12 cellular contexts compared by ENCODE assay signal in the genomic region with DNA sequence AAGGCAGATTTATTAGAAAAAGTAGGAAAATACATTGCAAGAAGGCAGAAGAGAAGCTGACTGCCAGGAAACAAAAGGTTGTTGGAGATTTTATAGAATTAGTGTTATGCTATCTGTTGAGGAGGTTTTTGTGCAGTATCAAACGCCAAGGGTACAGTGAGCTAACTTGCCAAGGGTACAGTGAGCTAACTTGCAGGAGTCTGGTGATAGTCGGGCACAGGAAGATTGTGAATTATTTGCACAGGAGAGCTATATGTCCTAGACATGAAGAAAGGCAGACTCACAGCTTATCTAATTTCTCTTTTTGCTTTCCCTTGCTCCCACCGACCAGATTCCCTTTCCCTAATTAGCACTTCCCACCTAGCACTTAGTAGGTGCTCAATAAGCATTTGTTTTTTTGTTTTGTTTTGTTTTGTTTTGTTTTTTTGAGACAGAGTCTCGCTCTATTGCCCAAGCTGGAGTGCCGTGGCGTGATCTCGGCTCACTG. TPM values are rescaled to one million over a fixed set of nuclear protein-coding genes. Genes with fewer than 3 reads are reported as not detected.
DNase-seq lines count a peak whose midpoint lies in the region; ATAC-seq, FAIRE-seq and TF ChIP-seq lines count a peak whose summit lies in the region.
"Had no signal": no experiment of that assay in that cellular context is flagged by ENCODE, and none has a peak within 500 bp of the region (broad histone marks: within the 10 kb centered on the region; RNA-seq: fewer than 3 reads in every experiment).

No MANE protein-coding gene starts in this region.

- no TSS peak for BruUV-seq in A673 (replicated peaks; lab: Mats Ljungman, UMichigan)

- H3K27ac Mint-ChIP-seq in stimulated activated naive CD8-positive, alpha-beta T cell treated with anti-CD3 and anti-CD28 coated beads, Interleukin-15, Interleukin-2, amounts not matched to agents 100 ng/mL and 50 ng/mL, for 24 hours, result peak overlapping the region; percentile 96
- peak overlapping the region; percentile 100 for H3K27ac Mint-ChIP-seq in activated CD4-positive, alpha-beta memory T cell treated with anti-CD3 and anti-CD28 coated beads, Interleukin-2, amount 10 ng/mL, durations not matched to agents 7 days and 5 days

- H3K4me1 Mint-ChIP-seq in stimulated activated naive CD8-positive, alpha-beta T cell treated with anti-CD3 and anti-CD28 coated beads, Interleukin-15, Interleukin-2, amounts not matched to agents 100 ng/mL and 50 ng/mL, for 24 hours (ENCODE audit: low read depth), result peaks cover 67% of the 10 kb centered on the region
- H3K4me1 Mint-ChIP-seq in activated CD4-positive, alpha-beta memory T cell treated with anti-CD3 and anti-CD28 coated beads, Interleukin-2, amount 10 ng/mL, durations not matched to agents 7 days and 5 days, result peaks cover 67% of the 10 kb centered on the region

- CTCF ChIA-PET in activated CD4-positive, alpha-beta memory T cell treated with anti-CD3 and anti-CD28 coated beads, Interleukin-2, amount 10 ng/mL, durations not matched to agents 7 days and 5 days (lab: Charles Lee), result interaction anchor here (0.8 to 38.3 kb wide), 6 partner anchors 1 to 175 kb away, joined by 3 to 1235 read pairs (median 5); partner anchors contain the start of genes CSK and LMAN1L
- CTCF ChIA-PET in A673 (lab: Charles Lee), result interaction anchor here (0.9 kb wide), 1 partner anchor 8 kb away, joined by 4 read pairs; no protein-coding TSS in a partner anchor

- H3K27ac ChIP-seq in right lobe of liver (peak overlapping the region; percentile 85 to 94 (median 90)), A673 (ENCODE audit: low read depth, low read length, poor library complexity, severe bottlenecking) (no peak overlapping the region)
- H3K27ac ChIP-seq: foreskin keratinocyte, uterus had no signal

- ATAC-seq in stimulated activated naive CD8-positive, alpha-beta T cell treated with anti-CD3 and anti-CD28 coated beads, Interleukin-15, Interleukin-2, amounts not matched to agents 100 U/mL and 50 U/mL, for 24 hours, result no peak
- no peak for ATAC-seq in right lobe of liver
- ATAC-seq: foreskin keratinocyte had no signal

- POLR2A ChIA-PET in activated CD4-positive, alpha-beta memory T cell treated with anti-CD3 and anti-CD28 coated beads, Interleukin-2, amount 10 ng/mL, durations not matched to agents 7 days and 5 days (lab: Charles Lee), result interaction anchor here (0.8 to 35.1 kb wide), 8 partner anchors 2 to 392 kb away, joined by 3 to 1214 read pairs (median 4); partner anchors contain the start of genes ARID3B, CLK3, CSK and LMAN1L
- POLR2A ChIA-PET in A673 (lab: Charles Lee; ENCODE audit: low non-redundant PET), result no interaction called here

- H3K36me3 Mint-ChIP-seq in stimulated activated naive CD8-positive, alpha-beta T cell treated with anti-CD3 and anti-CD28 coated beads, Interleukin-15, Interleukin-2, amounts not matched to agents 100 ng/mL and 50 ng/mL, for 24 hours (ENCODE audit: low read depth), result peaks cover 10% of the 10 kb centered on the region
- H3K36me3 Mint-ChIP-seq in activated CD4-positive, alpha-beta memory T cell treated with anti-CD3 and anti-CD28 coated beads, Interleukin-2, amount 10 ng/mL, durations not matched to agents 7 days and 5 days (ENCODE audit: low read depth), result peaks cover 35% of the 10 kb centered on the region

- no peaks in the 10 kb centered on the region for H3K9me3 Mint-ChIP-seq in stimulated activated naive CD8-positive, alpha-beta T cell treated with anti-CD3 and anti-CD28 coated beads, Interleukin-15, Interleukin-2, amounts not matched to agents 100 ng/mL and 50 ng/mL, for 24 hours
- no peaks in the 10 kb centered on the region for H3K9me3 Mint-ChIP-seq in activated CD4-positive, alpha-beta memory T cell treated with anti-CD3 and anti-CD28 coated beads, Interleukin-2, amount 10 ng/mL, durations not matched to agents 7 days and 5 days

- H3K27me3 ChIP-seq in right lobe of liver (no peaks in the 10 kb centered on the region), A673 (replicated peaks; ENCODE audit: insufficient read depth, low read depth, low read length, poor library complexity) (no peaks in the 10 kb centered on the region)
- H3K27me3 ChIP-seq: foreskin keratinocyte, uterus had no signal

- no peaks in the 10 kb centered on the region for H3K9me3 ChIP-seq in right lobe of liver
- no peaks in the 10 kb centered on the region for H3K9me3 ChIP-seq in A673 (ENCODE audit: low read depth, low read length, poor library complexity, severe bottlenecking)
- H3K9me3 ChIP-seq: uterus had no signal

- H3K4me3 Mint-ChIP-seq in stimulated activated naive CD8-positive, alpha-beta T cell treated with anti-CD3 and anti-CD28 coated beads, Interleukin-15, Interleukin-2, amounts not matched to agents 100 ng/mL and 50 ng/mL, for 24 hours, result peak overlapping the region; percentile 27
- peak overlapping the region; percentile 8 for H3K4me3 Mint-ChIP-seq in activated CD4-positive, alpha-beta memory T cell treated with anti-CD3 and anti-CD28 coated beads, Interleukin-2, amount 10 ng/mL, durations not matched to agents 7 days and 5 days

- WGBS in right lobe of liver (ENCODE audit: insufficient coverage, low coverage, low lambda C conversion rate, missing lambda C conversion rate), result 35% methylated on average over 6 of the region's 7 CpGs

- H3K36me3 ChIP-seq in right lobe of liver, result no peaks in the 10 kb centered on the region
- H3K36me3 ChIP-seq in A673 (ENCODE audit: insufficient read depth, low read length, poor library complexity, severe bottlenecking), result no peaks in the 10 kb centered on the region
- H3K36me3 ChIP-seq: uterus had no signal

- TF ChIP-seq POLR2A in right lobe of liver (IDR thresholded peaks at IDR 0.05), result no peak
- no peak for TF ChIP-seq POLR2A in H54 (IDR thresholded peaks at IDR 0.05; ENCODE audit: low read depth, low read length)

- H3K4me3 ChIP-seq in right lobe of liver (no peak overlapping the region), A673 (ENCODE audit: low read depth, low read length, poor library complexity, severe bottlenecking) (no peak overlapping the region)
- H3K4me3 ChIP-seq: uterus had no signal

- no peaks in the 10 kb centered on the region for H3K27me3 Mint-ChIP-seq in stimulated activated naive CD8-positive, alpha-beta T cell treated with anti-CD3 and anti-CD28 coated beads, Interleukin-15, Interleukin-2, amounts not matched to agents 100 ng/mL and 50 ng/mL, for 24 hours
- H3K27me3 Mint-ChIP-seq in activated CD4-positive, alpha-beta memory T cell treated with anti-CD3 and anti-CD28 coated beads, Interleukin-2, amount 10 ng/mL, durations not matched to agents 7 days and 5 days, result no peaks in the 10 kb centered on the region

- intact Hi-C loops in right lobe of liver (cut with DNase I) (no loop called here), A673 (cut with micrococcal nuclease; ENCODE audit: unreplicated experiment) (loop anchor here (10.0 kb wide), 1 partner anchor 426 kb away; the partner anchor contains the start of gene C15orf39)

- no peak for DNase-seq in stimulated activated naive CD8-positive, alpha-beta T cell treated with anti-CD3 and anti-CD28 coated beads, Interleukin-15, Interleukin-2, amounts not matched to agents 100 U/mL and 50 U/mL, for 24 hours
- no peak for DNase-seq in activated CD4-positive, alpha-beta memory T cell treated with anti-CD3 and anti-CD28 coated beads, Interleukin-2, amount 10 ng/mL, durations not matched to agents 7 days and 5 days
- DNase-seq in right lobe of liver, result no peak
- no peak for DNase-seq in H54 (ENCODE audit: insufficient read length, low spot score)
- DNase-seq in A673 (ENCODE audit: low spot score), result no peak
- no peak for DNase-seq in NCI-H1105 treated with DMSO at 0.1 percent for 48 hours (lab: John Stamatoyannopoulos, UW)
- no peak for DNase-seq in NCI-H748 (lab: John Stamatoyannopoulos, UW; ENCODE audit: unreplicated experiment)
- DNase-seq: foreskin keratinocyte, NCI-H1694 treated with DMSO at 0.1 percent for 48 hours, uterus had no signal

- FAIRE-seq in H54 (lab: Jason Lieb, UNC), result no peak

- H3K4me1 ChIP-seq in right lobe of liver (peaks cover 0 to 58% (median 15%) of the 10 kb centered on the region in 4 donors), A673 (ENCODE audit: insufficient read depth, low read length, poor library complexity, severe bottlenecking) (peaks cover 50% of the 10 kb centered on the region)

- TF ChIP-seq CTCF in right lobe of liver (IDR thresholded peaks at IDR 0.05) (no peak), A673 (conservative IDR thresholded peaks at IDR 0.05; ENCODE audit: low read depth, low read length) (no peak)

RNA-seq across cellular contexts. Expression of gene CSK, which starts 2.7 kb away (rescaled TPM):
- 100 to 1,000 TPM; 330 to 341 TPM for total RNA-seq in activated CD4-positive, alpha-beta memory T cell treated with anti-CD3 and anti-CD28 coated beads, Interleukin-2, amount 10 ng/mL, durations not matched to agents 7 days and 5 days
- 10 to 100 TPM; 22.2 to 50.9 (median 32.7) TPM for total RNA-seq in right lobe of liver
- 90.8 and 103 TPM in 2 replicates for total RNA-seq in A673 (2021)

RNA-seq across cellular contexts. Expression of gene CYP1A2, which starts 30.6 kb away (rescaled TPM):
- total RNA-seq in activated CD4-positive, alpha-beta memory T cell treated with anti-CD3 and anti-CD28 coated beads, Interleukin-2, amount 10 ng/mL, durations not matched to agents 7 days and 5 days, result not detected
- 100 to 1,000 TPM in 2 of 6 experiments, 10 to 100 TPM in 2, 1 to 10 TPM in 1, under 1 TPM in 1; 0.81 to 235 (median 65.0) TPM for total RNA-seq in right lobe of liver
- not detected in 2 replicates for total RNA-seq in A673 (2021)
- total RNA-seq: mesenteric fat pad, uterus had no signal

RNA-seq across cellular contexts. Expression of gene LMAN1L, which starts 33.4 kb away (rescaled TPM):
- total RNA-seq in activated CD4-positive, alpha-beta memory T cell treated with anti-CD3 and anti-CD28 coated beads, Interleukin-2, amount 10 ng/mL, durations not matched to agents 7 days and 5 days, result under 1 TPM; 0.48 to 0.63 TPM
- total RNA-seq in right lobe of liver, result not detected
- total RNA-seq in A673 (2021), result 0.80 TPM in 1 of 2 replicates, not detected in the other
- total RNA-seq: foreskin keratinocyte, mesenteric fat pad had no signal

RNA-seq across cellular contexts. Expression of gene CPLX3, which starts 47.2 kb away (rescaled TPM):
- total RNA-seq in activated CD4-positive, alpha-beta memory T cell treated with anti-CD3 and anti-CD28 coated beads, Interleukin-2, amount 10 ng/mL, durations not matched to agents 7 days and 5 days, result under 1 TPM in 1 of 2 experiments, not detected in 1; 0.18 TPM
- total RNA-seq in right lobe of liver, result not detected
- total RNA-seq in A673 (2021), result 0.17 and 0.28 TPM in 2 replicates
- total RNA-seq: foreskin keratinocyte, mesenteric fat pad, uterus had no signal

RNA-seq across cellular contexts. Expression of gene CYP1A1, which starts 53.9 kb away (rescaled TPM):
- total RNA-seq in activated CD4-positive, alpha-beta memory T cell treated with anti-CD3 and anti-CD28 coated beads, Interleukin-2, amount 10 ng/mL, durations not matched to agents 7 days and 5 days, result 1 to 10 TPM; 2.0 to 2.1 TPM
- total RNA-seq in right lobe of liver (10 to 100 TPM in 1 of 6 experiments, 1 to 10 TPM in 4, under 1 TPM in 1; 0.31 to 12.5 (median 2.9) TPM), A673 (2021) (0.33 and 0.62 TPM in 2 replicates)
